ENCODE assay signal across 1 cellular context in the genomic region with DNA sequence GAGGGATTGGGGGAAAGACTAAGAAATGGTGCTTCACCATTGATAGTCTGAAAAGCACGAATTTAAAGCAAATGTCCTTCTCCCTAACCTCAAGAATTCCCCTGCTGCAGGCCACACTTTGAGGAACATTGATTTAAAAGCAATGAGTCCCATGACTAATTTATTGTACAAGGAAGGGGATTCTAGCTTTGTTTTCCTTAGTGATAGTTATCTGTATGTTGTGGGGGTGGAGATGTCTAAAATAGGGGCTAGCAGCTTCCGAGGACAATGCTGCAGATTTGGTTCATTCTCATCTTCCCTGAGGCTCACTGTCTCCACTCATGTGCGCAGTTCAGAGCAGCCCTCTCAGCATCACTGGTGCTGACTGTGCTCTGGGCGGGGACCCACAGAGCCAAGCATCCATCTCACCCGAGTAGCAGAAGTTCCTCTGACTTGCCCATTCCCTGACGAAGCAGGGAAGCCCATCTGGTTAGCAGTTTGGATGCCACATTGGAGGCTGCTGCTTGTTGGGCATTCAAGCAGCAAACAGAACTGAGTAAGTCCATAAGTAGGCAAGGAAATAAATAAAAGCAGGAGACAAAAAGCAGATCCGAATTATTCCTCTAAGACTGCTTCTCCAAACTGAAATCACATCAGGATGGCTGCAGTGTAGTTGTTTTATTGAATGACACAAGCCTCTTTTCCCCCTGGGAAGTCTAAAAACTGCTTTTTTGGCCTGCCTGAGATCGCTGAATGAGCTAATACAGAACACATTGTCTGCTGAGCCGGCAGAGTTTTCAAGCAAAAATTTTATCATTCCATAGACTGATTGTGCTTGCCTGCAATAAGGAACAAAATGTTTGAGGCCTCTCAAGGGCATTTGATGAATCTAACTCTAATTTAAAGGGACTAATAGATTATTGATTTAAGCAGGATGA.
TF ChIP-seq lines count a peak whose summit lies in the region.

No MANE protein-coding gene starts in this region.

TF ChIP-seq in GM12891, 5 proteins besides CTCF, POLR2A, EP300 and RAD21 (continued from another document):
- no peak for TF ChIP-seq POLR2AphosphoS5 (IDR thresholded peaks at IDR 0.05; ENCODE audit: low read depth, low read length)
- no peak for TF ChIP-seq POU2F2 (IDR thresholded peaks at IDR 0.05; ENCODE audit: low read depth, low read length)
